8 cellular contexts compared by ENCODE assay signal in genomic region chr1:35192853-35193664, GRCh38. TPM values are rescaled to one million over a fixed set of nuclear protein-coding genes. Genes with fewer than 3 reads are reported as not detected.
DNase-seq lines count a peak whose midpoint lies in the region; ATAC-seq and TF ChIP-seq lines count a peak whose summit lies in the region.

SFPQ (minus strand) TSS chr1:35193145; CDS start chr1:35193049, 96 bp downstream.

- peak within 1 kb of the TSS; percentile 96 to 98 for H3K4me3 ChIP-seq in mucosa of rectum (ENCODE audit: low read length in 2 of 2)

- peak within 1 kb of the TSS; percentile 95 for H3K4me3 Mint-ChIP-seq in activated T-cell treated with anti-CD3 and anti-CD28 coated beads, Interleukin-2, amount 50 U/mL, for 24 hours

- H3K27me3 ChIP-seq in mucosa of rectum (ENCODE audit: control insufficient read depth in 2 of 2, insufficient read depth in 2 of 2, low read length in 2 of 2) = no peaks in the 10 kb centered on the region

- peak within 1 kb of the TSS; percentile 99 for H3K27ac Mint-ChIP-seq in activated T-cell treated with anti-CD3 and anti-CD28 coated beads, Interleukin-2, amount 50 U/mL, for 24 hours

- H3K9me3 Mint-ChIP-seq in activated T-cell treated with anti-CD3 and anti-CD28 coated beads, Interleukin-2, amount 50 U/mL, for 24 hours = no peaks in the 10 kb centered on the region

- H3K9me3 ChIP-seq in mucosa of rectum (ENCODE audit: control insufficient read depth in 2 of 2, low read length in 2 of 2) = no peaks in the 10 kb centered on the region

- peaks cover 43% of the 10 kb centered on the region for H3K36me3 Mint-ChIP-seq in activated T-cell treated with anti-CD3 and anti-CD28 coated beads, Interleukin-2, amount 50 U/mL, for 24 hours (ENCODE audit: low read depth)

- H3K36me3 ChIP-seq in mucosa of rectum (ENCODE audit: control insufficient read depth in 2 of 2, insufficient read depth in 2 of 2, low read length in 2 of 2) = peaks cover 29 to 32% of the 10 kb centered on the region in 2 donors

- peaks cover 37% of the 10 kb centered on the region for H3K4me1 Mint-ChIP-seq in activated T-cell treated with anti-CD3 and anti-CD28 coated beads, Interleukin-2, amount 50 U/mL, for 24 hours (ENCODE audit: low read depth)

- H3K27ac ChIP-seq in mucosa of rectum (ENCODE audit: low read depth in 2 of 2, low read length in 2 of 2) = peak within 1 kb of the TSS; percentile 95 to 99

- in situ Hi-C loops in KBM-7 (cut with MboI; ENCODE audit: low pct_unique_long_range_greater_than_20kb, low sequenced_read_pairs) = no loop called here

- peaks cover 18% of the 10 kb centered on the region in 2 donors for H3K4me1 ChIP-seq in mucosa of rectum (ENCODE audit: control insufficient read depth in 2 of 2, insufficient read depth in 2 of 2, low read length in 2 of 2)

- DNase-seq in DMS53 (lab: John Stamatoyannopoulos, UW) (peak; percentile 99), KBM-7 (peak; percentile 99), erythroblast (lab: John Stamatoyannopoulos, UW) (peak; percentile 99)
- peak; percentile 100 for DNase-seq in activated T-cell treated with anti-CD3 and anti-CD28 coated beads, Interleukin-2, amount 50 U/mL, for 24 hours
- peak; percentile 99 for DNase-seq in stimulated activated CD8-positive, alpha-beta memory T cell treated with anti-CD3 and anti-CD28 coated beads, Interleukin-4, amount 100 ng/mL, for 48 hours

- H3K9ac ChIP-seq in mucosa of rectum (ENCODE audit: low read depth in 1 of 2, low read length in 2 of 2) = peak within 1 kb of the TSS; percentile 76 to 99

- ATAC-seq in GM21717 (IDR thresholded peaks at IDR 0.05; ENCODE audit: unreplicated experiment) = peak; percentile 83

- H3K27me3 Mint-ChIP-seq in activated T-cell treated with anti-CD3 and anti-CD28 coated beads, Interleukin-2, amount 50 U/mL, for 24 hours = no peaks in the 10 kb centered on the region

- peak; percentile 100 for TF ChIP-seq POLR2A in erythroblast (IDR thresholded peaks at IDR 0.05; ENCODE audit: low read length)

TF ChIP-seq in PFSK-1, 5 proteins besides CTCF, POLR2A, EP300 and RAD21:
- TF ChIP-seq TAF1 (IDR thresholded peaks at IDR 0.05; ENCODE audit: borderline replicate concordance, insufficient read depth, low read length) = peak; percentile 98
- 0 out of 4 replicates have a peak, but pooled peaks of 1 of the 2 experiments have one; percentile 39 for TF ChIP-seq REST (IDR thresholded peaks at IDR 0.05; ENCODE audit: insufficient read depth in 1 of 2, low read depth in 2 of 2, low read length in 2 of 2)
- TF ChIP-seq SIN3A (IDR thresholded peaks at IDR 0.05; ENCODE audit: borderline replicate concordance, insufficient read depth, low read length) = peak; percentile 33; the same call in 1 of the 2 replicates
- peak; percentile 96 for TF ChIP-seq POLR2AphosphoS5 (IDR thresholded peaks at IDR 0.05; ENCODE audit: low read depth, low read length)
- peak; percentile 27 for TF ChIP-seq FOXP2 (optimal IDR thresholded peaks at IDR 0.05; ENCODE audit: borderline replicate concordance, extremely low read depth, extremely low read length, insufficient read depth)

RNA-seq across cellular contexts. Expression of gene SFPQ, which starts in this region (rescaled TPM):
- polyA plus RNA-seq in PFSK-1 (2012; ENCODE audit: insufficient read length, low read depth) = 129 TPM

Comparison
In these comparisons a context has a peak if more than half of its experiments do, and no peak if none do; other contexts are left out.
1. Peak in every context shown above with its lines: DNase-seq, ATAC-seq, H3K4me3 ChIP-seq and H3K27ac ChIP-seq.